In the genomic region with DNA sequence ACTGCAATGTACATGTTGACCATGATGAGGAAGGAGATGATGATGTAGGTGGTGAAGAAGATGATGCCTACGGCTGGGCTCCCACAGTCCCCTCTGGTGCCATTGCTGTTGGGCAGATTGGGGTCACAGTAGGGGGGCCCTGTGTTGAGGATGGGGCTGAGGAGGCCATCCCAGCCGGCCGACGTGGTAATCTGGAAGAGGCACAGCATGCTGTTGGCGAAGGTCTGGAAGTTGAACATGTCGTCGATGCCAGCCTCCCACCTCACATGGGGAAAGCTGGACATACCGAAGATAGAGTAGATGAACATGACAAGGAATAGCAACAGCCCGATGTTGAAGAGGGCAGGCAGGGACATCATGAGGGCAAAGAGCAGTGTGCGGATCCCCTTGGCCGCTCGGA, we compare ENCODE assay signal across 8 cellular contexts. TPM values are rescaled to one million over a fixed set of nuclear protein-coding genes. Genes with fewer than 3 reads are reported as not detected.
"Had no signal": no experiment of that assay in that cellular context is flagged by ENCODE, and none has a peak within 500 bp of the region (broad histone marks: within the 10 kb centered on the region; RNA-seq: fewer than 3 reads in every experiment).

No MANE protein-coding gene starts in this region.

- FAIRE-seq: G401.6, GM12878, GM12891, GM12892, GM18507, GM19239 had no signal

- DNase-seq: GDM1, GF-D8 had no signal

- H3K4me3 ChIP-seq: GM12878 had no signal

- ATAC-seq: GM12878 had no signal

RNA-seq across cellular contexts. Expression of a gene that starts 48.6 kb away (rescaled TPM):
- total RNA-seq: GM12878 had no signal
- polyA plus RNA-seq: GM12878 had no signal
